15 cellular contexts compared by ENCODE assay signal in genomic region chr17:80501739-80502577, GRCh38. TPM values are rescaled to one million over a fixed set of nuclear protein-coding genes. Genes with fewer than 3 reads are reported as not detected.
DNase-seq lines count a peak whose midpoint lies in the region; ATAC-seq, FAIRE-seq and TF ChIP-seq lines count a peak whose summit lies in the region.
"Had no signal": no experiment of that assay in that cellular context is flagged by ENCODE, and none has a peak within 500 bp of the region (broad histone marks: within the 10 kb centered on the region; RNA-seq: fewer than 3 reads in every experiment).

No MANE protein-coding gene starts in this region.

- peaks cover 42 to 68% of the 10 kb centered on the region in 2 experiments; a peak in 4 of 5 replicates for H3K27me3 ChIP-seq in K562 (ENCODE audit: control insufficient read depth in 2 of 2, insufficient read depth in 2 of 2, low read length in 2 of 2)
- H3K27me3 ChIP-seq in suprapubic skin, result peaks cover 21% of the 10 kb centered on the region

- BruUV-seq in K562 (replicated peaks; lab: Mats Ljungman, UMichigan), result no TSS peak

- peak overlapping the region; percentile 8; the same call in 1 of the 2 replicates for H2AFZ ChIP-seq in K562 (ENCODE audit: low read depth, low read length)

- H3K36me3 ChIP-seq in K562 (ENCODE audit: control insufficient read depth, insufficient read depth, low read length) (no peaks in the 10 kb centered on the region), suprapubic skin (no peaks in the 10 kb centered on the region)
- H3K36me3 ChIP-seq: gastrocnemius medialis had no signal

- H3K4me2 ChIP-seq in K562 (ENCODE audit: insufficient read depth, low read length), result peak overlapping the region; percentile 62

- TF ChIP-seq RAD21 in K562 (CRISPR knock-in tag; conservative IDR thresholded peaks at IDR 0.05 in 1 of 2, IDR thresholded peaks at IDR 0.05 in 1 of 2), result no peak

- H3K9ac ChIP-seq in K562 (ENCODE audit: insufficient read depth in 1 of 2, low read depth in 2 of 2, low read length in 2 of 2), result peak overlapping the region in 1 of 2 experiments; percentile 68; a peak in 2 of 4 replicates

- no peaks in the 10 kb centered on the region for H3K9me1 ChIP-seq in K562 (ENCODE audit: control insufficient read depth, insufficient read depth, low read length)

- no peak for FAIRE-seq in K562 (lab: Jason Lieb, UNC)

- TF ChIP-seq EP300 in K562 (IDR thresholded peaks at IDR 0.05; ENCODE audit: low read length) (no peak), suprapubic skin (IDR thresholded peaks at IDR 0.05) (no peak)

- H3K9me3 ChIP-seq in K562 (replicated peaks; ENCODE audit: control insufficient read depth, insufficient read depth, low read depth, low read length) (no peaks in the 10 kb centered on the region), suprapubic skin (no peaks in the 10 kb centered on the region)
- H3K9me3 ChIP-seq: gastrocnemius medialis had no signal

- no peaks in the 10 kb centered on the region for H3K79me2 ChIP-seq in K562 (ENCODE audit: control insufficient read depth, insufficient read depth, low read length)

- DNase-seq in NCI-H2171 treated with DMSO at 0.1 percent for 48 hours (lab: John Stamatoyannopoulos, UW) (peak; percentile 72), NCI-H2171 (lab: John Stamatoyannopoulos, UW) (no peak), K562 (ENCODE audit: extremely low read depth in 1 of 4, low spot score in 3 of 4) (no peak), left kidney (ENCODE audit: low read depth, low spot score) (peak; percentile 80), suprapubic skin (ENCODE audit: low spot score in 2 of 2) (peak in 1 of 2 donors; percentile 34), DMS153 treated with DMSO at 0.1 percent for 48 hours (lab: John Stamatoyannopoulos, UW; ENCODE audit: unreplicated experiment) (no peak), GDM1 (lab: John Stamatoyannopoulos, UW) (no peak)
- DNase-seq: activated CD8-positive, alpha-beta memory T cell treated with anti-CD3 and anti-CD28 coated beads, Interleukin-2, amount 50 U/mL, for 48 hours; Calu3; dorsolateral prefrontal cortex; gastrocnemius medialis; islet precursor cell; SHP77 treated with DMSO at 0.1 percent for 48 hours had no signal

- in situ Hi-C loops in K562 (cut with MboI), result no loop called here

- H3K4me3 ChIP-seq in K562 (no peak overlapping the region), suprapubic skin (peak overlapping the region; percentile 22)
- H3K4me3 ChIP-seq: dorsolateral prefrontal cortex, gastrocnemius medialis had no signal

- 22% methylated on average over 24 of the region's 24 CpGs for WGBS in K562 (ENCODE audit: insufficient coverage, low coverage, missing lambda C conversion rate)
- whole genome bisulfite sequencing in suprapubic skin, result 52% methylated on average over 24 of the region's 24 CpGs

- H3K4me1 ChIP-seq in K562 (replicated peaks in 1 of 2; ENCODE audit: control insufficient read depth in 2 of 2, insufficient read depth in 2 of 2, low read length in 2 of 2) (peaks cover 0 to 23% of the 10 kb centered on the region in 2 experiments; a peak in 3 of 5 replicates), suprapubic skin (peaks cover 6% of the 10 kb centered on the region)

- no peaks in the 10 kb centered on the region for H4K20me1 ChIP-seq in K562 (replicated peaks; ENCODE audit: control insufficient read depth, insufficient read depth, low read length)

- TF ChIP-seq POLR2A in K562 (conservative IDR thresholded peaks at IDR 0.05) (no peak), suprapubic skin (IDR thresholded peaks at IDR 0.05) (no peak)

- CTCF ChIA-PET in K562 (lab: Yijun Ruan, JAX; ENCODE audit: low intra/inter-chr PET ratio), result no interaction called here

- POLR2A ChIA-PET in K562 (lab: Yijun Ruan, JAX), result interaction anchor here (0.6 kb wide), 1 partner anchor 62 kb away, joined by 3 read pairs; no protein-coding TSS in a partner anchor

- intact Hi-C loops in K562 (cut with micrococcal nuclease), result no loop called here

- ATAC-seq in K562, result peak; percentile 27; the same call in 2 of the 3 replicates
- ATAC-seq in HG03354 (IDR thresholded peaks at IDR 0.05; ENCODE audit: poor library complexity, severe bottlenecking, unreplicated experiment), result no peak
- ATAC-seq: gastrocnemius medialis had no signal

- TF ChIP-seq CTCF in K562 (IDR thresholded peaks at IDR 0.05 in 2 of 3, conservative IDR thresholded peaks at IDR 0.05 in 1 of 3; ENCODE audit: insufficient read depth in 2 of 3, low read depth in 1 of 3, low read length in 3 of 3) (no peak), suprapubic skin (IDR thresholded peaks at IDR 0.05) (no peak)

- H3K27ac ChIP-seq in K562 (ENCODE audit: extremely low read depth, low read depth, low read length) (no peak overlapping the region), suprapubic skin (peak overlapping the region; percentile 63)
- H3K27ac ChIP-seq: dorsolateral prefrontal cortex, gastrocnemius medialis, VCaP had no signal

TF ChIP-seq in K562, 482 proteins besides CTCF, POLR2A, EP300 and RAD21:
- TF ChIP-seq POLR3A (IDR thresholded peaks at IDR 0.05; ENCODE audit: borderline replicate concordance, extremely low read depth, insufficient read depth, insufficient read length) (no peak), ZZZ3 (IDR thresholded peaks at IDR 0.05) (no peak), SPI1 (IDR thresholded peaks at IDR 0.05; ENCODE audit: borderline replicate concordance, low read depth, low read length) (no peak), IRF2 (CRISPR knock-in tag; IDR thresholded peaks at IDR 0.05) (no peak), CBFA2T3 (IDR thresholded peaks at IDR 0.05) (no peak), MIER1 (IDR thresholded peaks at IDR 0.05; ENCODE audit: low read depth) (no peak), L3MBTL2 (IDR thresholded peaks at IDR 0.05) (0 out of 2 replicates have a peak, but pooled peaks have one; percentile 4), HNRNPL (IDR thresholded peaks at IDR 0.05; ENCODE audit: low read depth, low read length) (no peak), HDGF (IDR thresholded peaks at IDR 0.05) (no peak), RBBP5 (IDR thresholded peaks at IDR 0.05; ENCODE audit: borderline replicate concordance, insufficient read depth, low read length, poor library complexity, severe bottlenecking) (peak; percentile 17), NRF1 (conservative IDR thresholded peaks at IDR 0.05 in 1 of 2, IDR thresholded peaks at IDR 0.05 in 1 of 2) (no peak), XRCC5 (IDR thresholded peaks at IDR 0.05; ENCODE audit: low read depth, low read length) (no peak), BRD9 (IDR thresholded peaks at IDR 0.05; ENCODE audit: low read depth, partially characterized antibody) (no peak), ATF7 (IDR thresholded peaks at IDR 0.05) (no peak), SMC3 (conservative IDR thresholded peaks at IDR 0.05; ENCODE audit: insufficient read depth, low read depth, low read length) (no peak)

RNA-seq across cellular contexts. Expression of gene NPTX1, which starts 25.6 kb away (rescaled TPM):
- total RNA-seq in K562 (2011; cell fraction: chromatin; rRNA removed; ENCODE audit: low replicate concordance), result not detected in 2 replicates
- total RNA-seq in K562 (2011; cell fraction: nucleolus; rRNA removed), result not detected in 2 replicates
- not detected in 2 replicates for total RNA-seq in K562 (2011; cell fraction: nucleoplasm; rRNA removed)
- total RNA-seq in K562 (2014; rRNA removed) (not detected in 2 replicates), K562 (2014; rRNA removed; fragmentation: Illumina TruSeq; extraction: Trizol) (not detected in 2 replicates), K562 (2015; rRNA removed; fragmentation: Illumina TruSeq; extraction: Trizol) (not detected in 2 replicates), K562 (2021) (0.04 TPM in 1 of 2 replicates, not detected in the other), suprapubic skin (1 to 10 TPM in 3 of 4 donors, under 1 TPM in 1; 0.72 to 4.2 (median 3.7) TPM)
- polyA plus RNA-seq in K562 (2011; rRNA removed) (not detected in 2 replicates), K562 (2014; fragmentation: Illumina TruSeq; extraction: Trizol) (not detected in 2 replicates), K562 (2014; fragmentation: Nextera tagmentation; extraction: Ambion mirVana) (not detected), K562 (2014; rRNA removed) (not detected in 2 replicates)
- not detected in 2 replicates for polyA plus RNA-seq in K562 (2011; cell fraction: cytosol; rRNA removed)
- polyA plus RNA-seq in K562 (2011; cell fraction: nucleus; rRNA removed), result 0.03 TPM in 1 of 2 replicates, not detected in the other
- not detected in 2 replicates for polyA plus RNA-seq in K562 (2012)
- polyA minus RNA-seq in K562 (2011; rRNA and poly(A)+ RNA removed), result not detected in 2 replicates
- polyA minus RNA-seq in K562 (2011; cell fraction: cytosol; rRNA and poly(A)+ RNA removed), result 0.19 TPM in 1 of 2 replicates, not detected in the other
- polyA minus RNA-seq in K562 (2011; cell fraction: nucleus; rRNA and poly(A)+ RNA removed), result under 0.01 TPM in 1 of 2 replicates, not detected in the other

RNA-seq across cellular contexts. Expression of gene RPTOR, which starts 42.7 kb away (rescaled TPM):
- total RNA-seq in K562 (2011; cell fraction: chromatin; rRNA removed; ENCODE audit: low replicate concordance), result 170 and 226 TPM in 2 replicates
- total RNA-seq in K562 (2011; cell fraction: nucleolus; rRNA removed), result 113 and 116 TPM in 2 replicates
- 108 and 117 TPM in 2 replicates for total RNA-seq in K562 (2011; cell fraction: nucleoplasm; rRNA removed)
- total RNA-seq in K562 (2014; rRNA removed) (18.6 and 19.1 TPM in 2 replicates), K562 (2014; rRNA removed; fragmentation: Illumina TruSeq; extraction: Trizol) (10.2 and 10.4 TPM in 2 replicates), K562 (2015; rRNA removed; fragmentation: Illumina TruSeq; extraction: Trizol) (9.5 and 10.7 TPM in 2 replicates), K562 (2021) (46.1 and 54.1 TPM in 2 replicates), suprapubic skin (10 to 100 TPM; 45.8 to 84.6 (median 53.0) TPM)
- polyA plus RNA-seq in K562 (2011; rRNA removed) (4.4 and 7.2 TPM in 2 replicates), K562 (2014; fragmentation: Illumina TruSeq; extraction: Trizol) (11.7 and 16.8 TPM in 2 replicates), K562 (2014; fragmentation: Nextera tagmentation; extraction: Ambion mirVana) (under 1 TPM; 0.24 to 0.35 TPM), K562 (2014; rRNA removed) (10.7 and 14.7 TPM in 2 replicates)
- 4.5 and 7.5 TPM in 2 replicates for polyA plus RNA-seq in K562 (2011; cell fraction: cytosol; rRNA removed)
- polyA plus RNA-seq in K562 (2011; cell fraction: nucleus; rRNA removed), result 23.2 and 25.8 TPM in 2 replicates
- polyA plus RNA-seq in K562 (2012), result 19.9 and 23.1 TPM in 2 replicates
- polyA minus RNA-seq in K562 (2011; rRNA and poly(A)+ RNA removed), result 16.6 and 17.9 TPM in 2 replicates
- 21.9 and 26.8 TPM in 2 replicates for polyA minus RNA-seq in K562 (2011; cell fraction: cytosol; rRNA and poly(A)+ RNA removed)
- 43.2 and 63.5 TPM in 2 replicates for polyA minus RNA-seq in K562 (2011; cell fraction: nucleus; rRNA and poly(A)+ RNA removed)

Comparison
In these comparisons a context has a peak if more than half of its experiments do, and no peak if none do; other contexts are left out.
1. DNase-seq: peak in NCI-H2171 treated with DMSO at 0.1 percent for 48 hours (single experiment) and left kidney (single experiment); none in NCI-H2171 (single experiment), K562 (0 of 4), DMS153 treated with DMSO at 0.1 percent for 48 hours (single experiment) and GDM1 (single experiment).